In genomic region chr2:172097557-172098131, GRCh38 we compare ENCODE assay signal across 13 cellular contexts. TPM values are rescaled to one million over a fixed set of nuclear protein-coding genes. Genes with fewer than 3 reads are reported as not detected.
DNase-seq lines count a peak whose midpoint lies in the region; ATAC-seq and TF ChIP-seq lines count a peak whose summit lies in the region.
"Had no signal": no experiment of that assay in that cellular context is flagged by ENCODE, and none has a peak within 500 bp of the region (broad histone marks: within the 10 kb centered on the region; RNA-seq: fewer than 3 reads in every experiment).

No MANE protein-coding gene starts in this region.

- H2BK120ac ChIP-seq in neuronal stem cell (ENCODE audit: low read depth, low read length), result no peak overlapping the region

- H3K27me3 ChIP-seq in adipocyte (replicated peaks; ENCODE audit: control insufficient read depth, insufficient read depth, low read length), result peaks cover 13% of the 10 kb centered on the region
- peaks cover 62 to 97% (median 97%) of the 10 kb centered on the region in 3 experiments for H3K27me3 ChIP-seq in neuronal stem cell (ENCODE audit: control insufficient read depth in 3 of 3, insufficient read depth in 3 of 3, low read depth in 1 of 3, low read length in 3 of 3)

- H3K18ac ChIP-seq in neuronal stem cell (ENCODE audit: low read length), result no peak overlapping the region

- no peak overlapping the region for H2BK15ac ChIP-seq in neuronal stem cell (ENCODE audit: low read length)

- H3K36me3 ChIP-seq in adipocyte (ENCODE audit: control insufficient read depth, insufficient read depth, low read length, severe bottlenecking), result no peaks in the 10 kb centered on the region
- H3K36me3 ChIP-seq in neuronal stem cell (replicated peaks in 1 of 2; ENCODE audit: control insufficient read depth in 2 of 2, insufficient read depth in 2 of 2, low read length in 2 of 2), result no peaks in the 10 kb centered on the region
- H3K36me3 ChIP-seq: tibial artery had no signal

- no peak overlapping the region for H3K23ac ChIP-seq in neuronal stem cell (ENCODE audit: low read depth, low read length, poor library complexity)

- no peak overlapping the region for H3K4me2 ChIP-seq in neuronal stem cell (ENCODE audit: insufficient read depth, low read length, poor library complexity, severe bottlenecking)

- no peaks in the 10 kb centered on the region for H3K79me1 ChIP-seq in neuronal stem cell (ENCODE audit: low read depth, low read length)

- peak overlapping the region; percentile 92 for H3K27ac Mint-ChIP-seq in HFFc6

- H3K9me3 Mint-ChIP-seq in HFFc6, result no peaks in the 10 kb centered on the region
- H3K9me3 Mint-ChIP-seq: activated T-helper 1 cell treated with anti-CD3 and anti-CD28 coated beads, Interleukin-12 subunit alpha, Interleukin-12 subunit beta, Interleukin-2, Interleukin-4 antibody, amounts not matched to agents 30 ng/mL and 10 ng/mL and 1 ng/mL, durations not matched to agents 14 hours and 24 hours and 36 hours had no signal

- peaks cover 9% of the 10 kb centered on the region; the same call in 1 of the 2 replicates for H3K36me3 Mint-ChIP-seq in HFFc6 (ENCODE audit: low read depth)

- no peak overlapping the region for H3K27ac ChIP-seq in neuronal stem cell (replicated peaks; ENCODE audit: low read length)
- H3K27ac ChIP-seq: C4-2B, tibial artery had no signal

- peaks cover 65% of the 10 kb centered on the region for H3K4me1 Mint-ChIP-seq in HFFc6 (ENCODE audit: low read depth)

- H3K4me1 ChIP-seq in adipocyte (ENCODE audit: control insufficient read depth, insufficient read depth, low read length) (peaks cover 58% of the 10 kb centered on the region), neuronal stem cell (ENCODE audit: control insufficient read depth in 2 of 2, insufficient read depth in 1 of 2, low read depth in 1 of 2, low read length in 2 of 2) (peaks cover 25 to 55% of the 10 kb centered on the region in 2 donors)

- H2AK5ac ChIP-seq in neuronal stem cell (ENCODE audit: low read depth, low read length), result no peak overlapping the region

- H3K4me3 ChIP-seq in adipocyte (ENCODE audit: low read length) (peak overlapping the region; percentile 80), neuronal stem cell (ENCODE audit: low read length in 2 of 2) (no peak overlapping the region)

- H4K91ac ChIP-seq in neuronal stem cell (ENCODE audit: low read depth, low read length, poor library complexity), result no peak overlapping the region

- H3K4me3 Mint-ChIP-seq in HFFc6, result peak overlapping the region; percentile 83

- no peak overlapping the region for H4K8ac ChIP-seq in neuronal stem cell (ENCODE audit: low read depth, low read length)

- H3K9ac ChIP-seq in adipocyte (ENCODE audit: low read length) (no peak overlapping the region), neuronal stem cell (ENCODE audit: low read depth, low read length, poor library complexity) (no peak overlapping the region)

- no peak overlapping the region for H2BK5ac ChIP-seq in neuronal stem cell (ENCODE audit: low read length)

- no peaks in the 10 kb centered on the region for H3K9me3 ChIP-seq in adipocyte (ENCODE audit: control insufficient read depth, low read length)
- peaks cover 0 to 1% of the 10 kb centered on the region in 2 donors for H3K9me3 ChIP-seq in neuronal stem cell (replicated peaks in 1 of 2; ENCODE audit: control insufficient read depth in 2 of 2, insufficient read depth in 1 of 2, low read depth in 1 of 2, low read length in 2 of 2)
- H3K9me3 ChIP-seq: tibial artery had no signal

- H2AFZ ChIP-seq in neuronal stem cell (ENCODE audit: low read length), result peak overlapping the region; percentile 89

- H3K4ac ChIP-seq in neuronal stem cell (ENCODE audit: low read length), result no peak overlapping the region

- peak; percentile 22 for DNase-seq in activated CD4-positive, alpha-beta T cell treated with anti-CD3 and anti-CD28 coated beads for 48 hours
- DNase-seq in activated CD4-positive, alpha-beta T cell treated with anti-CD3 and anti-CD28 coated beads, Interleukin-2, amount 50 U/mL, for 1 hour, result no peak
- peak; percentile 67 for DNase-seq in HFFc6
- DNase-seq in adipocyte (ENCODE audit: low read depth), result peak; percentile 58
- peak; percentile 32 for DNase-seq in neuronal stem cell (ENCODE audit: low spot score)
- no peak for DNase-seq in SKM-1 (lab: John Stamatoyannopoulos, UW; ENCODE audit: unreplicated experiment)
- DNase-seq in stimulated activated CD4-positive, alpha-beta T cell treated with anti-CD3 and anti-CD28 coated beads, Interleukin-12 subunit alpha, Interleukin-12 subunit beta, amount 100 ng/mL, for 4 hours, result no peak
- DNase-seq: RPMI8226, tibial artery had no signal

- no peak for TF ChIP-seq CTCF in HFFc6 (IDR thresholded peaks at IDR 0.05)

- peaks cover 13% of the 10 kb centered on the region; the same call in 1 of the 2 replicates for H3K27me3 Mint-ChIP-seq in HFFc6 (ENCODE audit: insufficient read depth)

- no peak for ATAC-seq in HG02938 (IDR thresholded peaks at IDR 0.05; ENCODE audit: unreplicated experiment)

- no peak overlapping the region for H3K14ac ChIP-seq in neuronal stem cell (ENCODE audit: low read length)

- no CpG with 5 or more reads among the region's 9 CpGs for WGBS in neuronal stem cell (ENCODE audit: extremely low coverage in 2 of 2, insufficient read length in 2 of 2, insufficient replicate concordance in 1 of 2), 2 donors

- H2BK12ac ChIP-seq in neuronal stem cell (ENCODE audit: low read length), result no peak overlapping the region

RNA-seq across cellular contexts. Expression of gene DLX2, which starts 5.1 kb away (rescaled TPM):
- total RNA-seq in HFFc6 (2021; fragmentation: NEBNext Ultra II Directional; extraction: Animal tissue kit (Norgen Biotek cat#: 25700)), result 10 to 100 TPM in 2 of 6 experiments, 1 to 10 TPM in 4; 8.8 to 12.6 (median 9.5) TPM
- polyA plus RNA-seq in neuronal stem cell (2013, experiment 1 of 2), result 0.06 TPM
- 0.10 TPM for polyA plus RNA-seq in neuronal stem cell (2013, experiment 2 of 2)
- total RNA-seq: activated T-helper 1 cell treated with anti-CD3 and anti-CD28 coated beads, Interleukin-12 subunit alpha, Interleukin-12 subunit beta, Interleukin-2, Interleukin-4 antibody, amounts not matched to agents 30 ng/mL and 10 ng/mL and 1 ng/mL, durations not matched to agents 14 hours and 24 hours and 36 hours; liver had no signal
- polyA plus RNA-seq: liver had no signal

RNA-seq across cellular contexts. Expression of gene DLX1, which starts 12.3 kb away (rescaled TPM):
- total RNA-seq in HFFc6 (2021; fragmentation: NEBNext Ultra II Directional; extraction: Animal tissue kit (Norgen Biotek cat#: 25700)), result 10 to 100 TPM in 2 of 6 experiments, 1 to 10 TPM in 4; 8.2 to 13.9 (median 9.2) TPM
- 0.08 TPM for polyA plus RNA-seq in neuronal stem cell (2013, experiment 1 of 2)
- polyA plus RNA-seq in neuronal stem cell (2013, experiment 2 of 2), result 0.10 TPM
- total RNA-seq: activated T-helper 1 cell treated with anti-CD3 and anti-CD28 coated beads, Interleukin-12 subunit alpha, Interleukin-12 subunit beta, Interleukin-2, Interleukin-4 antibody, amounts not matched to agents 30 ng/mL and 10 ng/mL and 1 ng/mL, durations not matched to agents 14 hours and 24 hours and 36 hours; liver had no signal
- polyA plus RNA-seq: liver had no signal

Comparison
In these comparisons a context has a peak if more than half of its experiments do, and no peak if none do; other contexts are left out.
1. DNase-seq: peak in activated CD4-positive, alpha-beta T cell treated with anti-CD3 and anti-CD28 coated beads for 48 hours (single experiment), HFFc6 (single experiment), adipocyte (single experiment) and neuronal stem cell (single experiment); none in activated CD4-positive, alpha-beta T cell treated with anti-CD3 and anti-CD28 coated beads, Interleukin-2, amount 50 U/mL, for 1 hour (single experiment), SKM-1 (single experiment) and stimulated activated CD4-positive, alpha-beta T cell treated with anti-CD3 and anti-CD28 coated beads, Interleukin-12 subunit alpha, Interleukin-12 subunit beta, amount 100 ng/mL, for 4 hours (single experiment).